Comparison of ENCODE assay signal across 3 cellular contexts in the genomic region with DNA sequence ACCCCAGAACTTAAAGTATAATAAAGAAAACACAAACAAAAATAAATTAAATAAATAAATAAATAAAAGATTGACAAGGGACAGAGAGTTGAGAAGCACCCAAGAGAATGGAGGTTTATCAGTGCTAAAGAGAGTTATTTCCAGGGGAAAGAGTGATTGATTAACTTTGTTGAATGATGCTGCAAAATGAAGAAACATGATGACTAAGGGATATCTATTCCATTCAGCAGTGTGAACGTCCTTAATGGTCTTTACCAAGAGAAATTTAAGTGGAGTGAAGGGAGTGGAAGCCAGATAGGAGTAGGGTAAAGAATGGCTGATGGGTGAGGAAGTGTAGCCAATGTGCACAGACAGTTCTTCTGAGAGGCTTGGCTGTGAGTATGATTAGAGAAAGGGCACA.
TF ChIP-seq lines count a peak whose summit lies in the region.

No MANE protein-coding gene starts in this region.

TF ChIP-seq in HepG2, 621 proteins besides CTCF, POLR2A, EP300 and RAD21:
- TF ChIP-seq GATAD2A (CRISPR knock-in tag; IDR thresholded peaks at IDR 0.05) (no peak), MAFK (conservative IDR thresholded peaks at IDR 0.05 in 1 of 2, IDR thresholded peaks at IDR 0.05 in 1 of 2; ENCODE audit: low read length in 2 of 2) (peak; percentile 79 to 88), MAFF (IDR thresholded peaks at IDR 0.05; ENCODE audit: low read depth, low read length) (peak; percentile 82)

TF ChIP-seq in IMR-90, 13 proteins besides CTCF, POLR2A, EP300 and RAD21:
- peak; percentile 72 for TF ChIP-seq MAFK (IDR thresholded peaks at IDR 0.05; ENCODE audit: low read depth, low read length)
- no peak for TF ChIP-seq MXI1 (IDR thresholded peaks at IDR 0.05; ENCODE audit: borderline replicate concordance, low read depth, low read length)
- no peak for TF ChIP-seq BHLHE40 (IDR thresholded peaks at IDR 0.05; ENCODE audit: low read depth, low read length)
- no peak for TF ChIP-seq CEBPB (IDR thresholded peaks at IDR 0.05; ENCODE audit: low read depth, low read length)
- no peak for TF ChIP-seq FOS (IDR thresholded peaks at IDR 0.05; ENCODE audit: low read depth, low read length)
- TF ChIP-seq RCOR1 (IDR thresholded peaks at IDR 0.05; ENCODE audit: insufficient replicate concordance, low read length), result no peak

TF ChIP-seq in H1, 55 proteins besides CTCF, POLR2A, EP300 and RAD21:
- TF ChIP-seq RXRA (IDR thresholded peaks at IDR 0.05; ENCODE audit: insufficient read depth, low read depth, low read length), result no peak
- no peak for TF ChIP-seq YY1 (IDR thresholded peaks at IDR 0.05; ENCODE audit: low read depth, low read length)
- 0 out of 2 replicates have a peak, but pooled peaks have one; percentile 8 for TF ChIP-seq MAFK (IDR thresholded peaks at IDR 0.05; ENCODE audit: low read depth, low read length)
TF ChIP-seq in H1: peak in this region for 1.
